In the genomic region with DNA sequence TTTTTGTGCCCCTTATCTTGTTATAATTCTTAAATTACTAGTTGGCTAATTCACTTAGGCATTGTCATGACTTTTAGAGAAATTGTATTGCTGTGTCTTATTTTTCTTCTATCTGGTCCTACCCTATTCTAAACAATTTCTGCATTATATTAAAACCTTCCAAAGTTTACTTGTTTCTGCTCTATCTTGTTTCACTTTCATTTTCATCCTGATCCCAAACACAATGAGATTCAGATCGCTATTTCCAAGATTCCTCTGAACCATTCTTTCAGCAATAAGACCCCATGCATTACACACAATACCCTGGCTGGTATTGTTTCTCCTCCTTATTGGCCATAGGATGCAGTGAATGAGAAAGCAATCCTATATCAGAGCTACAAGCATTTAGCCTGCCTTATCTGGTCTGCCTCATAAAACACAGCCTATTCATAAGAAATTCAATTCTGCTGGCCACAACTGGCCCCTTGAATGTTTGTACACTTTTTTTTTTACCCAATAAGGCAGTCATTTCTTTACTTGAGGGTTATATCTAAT, we compare ENCODE assay signal across 13 cellular contexts.
DNase-seq lines count a peak whose midpoint lies in the region; ATAC-seq and TF ChIP-seq lines count a peak whose summit lies in the region.
"Had no signal": no experiment of that assay in that cellular context is flagged by ENCODE, and none has a peak within 500 bp of the region (broad histone marks: within the 10 kb centered on the region; RNA-seq: fewer than 3 reads in every experiment).

No MANE protein-coding gene starts in this region.

- H3K27me3 Mint-ChIP-seq in MCF 10A (ENCODE audit: insufficient read depth, unreplicated experiment): peaks cover 39% of the 10 kb centered on the region
- H3K27me3 Mint-ChIP-seq in naive thymus-derived CD4-positive, alpha-beta T cell: peaks cover 6 to 39% (median 28%) of the 10 kb centered on the region in 5 donors

- H3K79me2 ChIP-seq in ACC112 (ENCODE audit: control insufficient read depth, insufficient read depth, low read length, unreplicated experiment): no peaks in the 10 kb centered on the region

- no peak for ATAC-seq in naive thymus-derived CD4-positive, alpha-beta T cell

- no TSS peak for BruUV-seq in MCF 10A (replicated peaks; lab: Mats Ljungman, UMichigan)

- no peak overlapping the region for H3K27ac ChIP-seq in ACC112 (ENCODE audit: low read depth, low read length)
- no peak overlapping the region for H3K27ac ChIP-seq in naive thymus-derived CD4-positive, alpha-beta T cell (ENCODE audit: low read depth, low read length)

- POLR2A ChIA-PET in MCF 10A (lab: Yijun Ruan, JAX): no interaction called here
- POLR2A ChIA-PET in naive thymus-derived CD4-positive, alpha-beta T cell (lab: Charles Lee): no interaction called here

- H3K27ac Mint-ChIP-seq in MCF 10A (ENCODE audit: low read depth, unreplicated experiment): no peak overlapping the region
- H3K27ac Mint-ChIP-seq in naive thymus-derived CD4-positive, alpha-beta T cell: no peak overlapping the region
- H3K27ac Mint-ChIP-seq: activated T-helper 2 cell treated with anti-CD3 and anti-CD28 coated beads, Interferon-gamma antibody, Interleukin-2, Interleukin-4, amounts not matched to agents 10 μg/mL and 5 μg/mL and 100 μg/mL, durations not matched to agents 14 hours and 24 hours and 36 hours had no signal

- peaks cover 14% of the 10 kb centered on the region; the same call in 1 of the 2 replicates for H3K27me3 ChIP-seq in ACC112 (ENCODE audit: insufficient read depth, low read length)
- H3K27me3 ChIP-seq in naive thymus-derived CD4-positive, alpha-beta T cell (ENCODE audit: control insufficient read depth in 2 of 2, insufficient read depth in 2 of 2, low read length in 2 of 2): no peaks in the 10 kb centered on the region

- TF ChIP-seq CTCF in MCF 10A (IDR thresholded peaks at IDR 0.05; ENCODE audit: unreplicated experiment): no peak

- no peaks in the 10 kb centered on the region for H3K9me3 Mint-ChIP-seq in MCF 10A (ENCODE audit: unreplicated experiment)
- H3K9me3 Mint-ChIP-seq in naive thymus-derived CD4-positive, alpha-beta T cell: peaks cover 0 to 4% (median 0%) of the 10 kb centered on the region in 11 donors
- H3K9me3 Mint-ChIP-seq: activated T-helper 2 cell treated with anti-CD3 and anti-CD28 coated beads, Interferon-gamma antibody, Interleukin-2, Interleukin-4, amounts not matched to agents 10 μg/mL and 5 μg/mL and 100 μg/mL, durations not matched to agents 14 hours and 24 hours and 36 hours had no signal

- H2AFZ ChIP-seq in ACC112 (ENCODE audit: low read length, unreplicated experiment): peak overlapping the region; percentile 84

- intact Hi-C loops in MCF 10A (cut with micrococcal nuclease): no loop called here
- intact Hi-C loops in naive thymus-derived CD4-positive, alpha-beta T cell (cut with micrococcal nuclease): no loop called here

- H3K4me3 Mint-ChIP-seq in MCF 10A (ENCODE audit: unreplicated experiment): peak overlapping the region; percentile 55
- peak overlapping the region in 8 of 10 donors; percentile 42 to 85 (median 58) for H3K4me3 Mint-ChIP-seq in naive thymus-derived CD4-positive, alpha-beta T cell

- H3K4me1 ChIP-seq in ACC112 (ENCODE audit: control insufficient read depth, insufficient read depth, low read length, unreplicated experiment): no peaks in the 10 kb centered on the region
- no peaks in the 10 kb centered on the region for H3K4me1 ChIP-seq in naive thymus-derived CD4-positive, alpha-beta T cell (ENCODE audit: control insufficient read depth in 2 of 2, insufficient read depth in 2 of 2, low read length in 2 of 2)
- H3K4me1 ChIP-seq: HAP-1 had no signal

- peak; percentile 4 for DNase-seq in HPDE6-E6E7 (ENCODE audit: extremely low spot score)
- no peak for DNase-seq in MCF 10A (ENCODE audit: unreplicated experiment)
- DNase-seq in naive thymus-derived CD4-positive, alpha-beta T cell: no peak
- DNase-seq in hypothalamus (lab: John Stamatoyannopoulos, UW): no peak
- DNase-seq in retina: no peak
- no peak for DNase-seq in NCI-H69 (lab: John Stamatoyannopoulos, UW)
- DNase-seq in amniotic stem cell (lab: John Stamatoyannopoulos, UW): no peak
- DNase-seq: DMS53, kidney glomerular epithelial cell, substantia nigra had no signal

- peak overlapping the region; percentile 81 for H3K4me3 ChIP-seq in ACC112 (ENCODE audit: low read depth, low read length)
- H3K4me3 ChIP-seq in naive thymus-derived CD4-positive, alpha-beta T cell (ENCODE audit: low read length): no peak overlapping the region
- H3K4me3 ChIP-seq: HAP-1 had no signal

- H3K9me3 ChIP-seq in naive thymus-derived CD4-positive, alpha-beta T cell (ENCODE audit: control insufficient read depth in 2 of 3, low read length in 3 of 3): no peaks in the 10 kb centered on the region
- H3K9me3 ChIP-seq: HAP-1 had no signal

- no peaks in the 10 kb centered on the region for H3K36me3 Mint-ChIP-seq in MCF 10A (ENCODE audit: insufficient read depth, unreplicated experiment)
- H3K36me3 Mint-ChIP-seq in naive thymus-derived CD4-positive, alpha-beta T cell: peaks cover 0 to 4% (median 0%) of the 10 kb centered on the region in 5 donors

- CTCF ChIA-PET in MCF 10A (lab: Yijun Ruan, JAX): interaction anchor here (0.6 kb wide), 1 partner anchor 93 kb away, joined by 4 read pairs; no protein-coding TSS in a partner anchor
- CTCF ChIA-PET in naive thymus-derived CD4-positive, alpha-beta T cell (lab: Charles Lee): no interaction called here

- no peaks in the 10 kb centered on the region for H3K36me3 ChIP-seq in ACC112 (ENCODE audit: insufficient read depth, low read length)
- H3K36me3 ChIP-seq in naive thymus-derived CD4-positive, alpha-beta T cell (ENCODE audit: control insufficient read depth in 2 of 3, insufficient read depth in 3 of 3, low read length in 3 of 3): no peaks in the 10 kb centered on the region
- H3K36me3 ChIP-seq: HAP-1 had no signal

- peaks cover 10% of the 10 kb centered on the region for H3K4me1 Mint-ChIP-seq in MCF 10A (ENCODE audit: insufficient read depth, unreplicated experiment)
- H3K4me1 Mint-ChIP-seq in naive thymus-derived CD4-positive, alpha-beta T cell: peaks cover 0 to 9% (median 6%) of the 10 kb centered on the region in 7 donors
